35 cellular contexts compared by ENCODE assay signal in the genomic region with DNA sequence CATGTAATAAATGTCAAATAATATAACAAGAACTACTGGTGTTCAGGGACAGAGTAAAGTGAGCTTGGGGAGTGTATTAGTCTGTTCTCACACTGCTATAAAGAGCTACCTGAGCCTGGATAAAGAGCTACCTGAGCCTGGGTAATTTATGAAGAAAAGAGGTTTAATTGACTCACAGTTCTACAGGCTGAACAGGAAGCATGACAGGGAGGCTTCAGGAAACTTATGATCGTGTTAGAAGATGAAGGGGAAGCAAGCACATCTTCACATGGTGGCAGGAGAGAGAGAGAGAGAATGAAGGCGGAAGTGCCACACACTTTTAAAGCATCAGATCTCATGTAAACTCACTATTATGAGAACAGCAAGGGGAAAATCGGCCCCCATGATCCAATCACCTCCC.
"Had no signal": no experiment of that assay in that cellular context is flagged by ENCODE, and none has a peak within 500 bp of the region (broad histone marks: within the 10 kb centered on the region; RNA-seq: fewer than 3 reads in every experiment).

No MANE protein-coding gene starts in this region.

- H3K36me3 ChIP-seq: MG63 had no signal

- H3K4me3 ChIP-seq: MG63 had no signal

- DNase-seq: Karpas-422, Kasumi-1, MG63, MM.1S, MV-4-11, NCI-H1048, NCI-H1092, NCI-H1092 treated with DMSO at 0.1 percent for 48 hours, NCI-H1105, NCI-H1105 treated with DMSO at 0.1 percent for 48 hours, NCI-H1417, NCI-H1417 treated with DMSO at 0.1 percent for 48 hours, NCI-H1436, NCI-H1436 treated with DMSO at 0.1 percent for 48 hours, NCI-H146, NCI-H1694, NCI-H1694 treated with DMSO at 0.1 percent for 48 hours, NCI-H187, NCI-H187 treated with DMSO at 0.1 percent for 48 hours, NCI-H1930, NCI-H2029, NCI-H2029 treated with DMSO at 0.1 percent for 48 hours, NCI-H2081, NCI-H2081 treated with DMSO at 0.1 percent for 48 hours, NCI-H2107, NCI-H2171, NCI-H2171 treated with DMSO at 0.1 percent for 48 hours, NCI-H2227 treated with DMSO at 0.1 percent for 48 hours, NCI-H226, NCI-H345, NCI-H446, NCI-H446 treated with DMSO at 0.1 percent for 48 hours, NCI-H510A, NCI-H510A treated with DMSO at 0.1 percent for 48 hours, NCI-H524 treated with DMSO at 0.1 percent for 48 hours had no signal

- H3K9me3 ChIP-seq: MG63 had no signal

- H3K27me3 ChIP-seq: MG63 had no signal
